11 cellular contexts compared by ENCODE assay signal in genomic region chr17:7029659-7030058, GRCh38. TPM values are rescaled to one million over a fixed set of nuclear protein-coding genes. Genes with fewer than 3 reads are reported as not detected.
DNase-seq lines count a peak whose midpoint lies in the region; ATAC-seq and TF ChIP-seq lines count a peak whose summit lies in the region.
"Had no signal": no experiment of that assay in that cellular context is flagged by ENCODE, and none has a peak within 500 bp of the region (broad histone marks: within the 10 kb centered on the region; RNA-seq: fewer than 3 reads in every experiment).

No MANE protein-coding gene starts in this region.

- no peaks in the 10 kb centered on the region for H3K36me3 ChIP-seq in naive thymus-derived CD4-positive, alpha-beta T cell (ENCODE audit: control insufficient read depth in 2 of 3, insufficient read depth in 3 of 3, low read length in 3 of 3)

- CTCF ChIA-PET in T-cell (lab: Charles Lee), result no interaction called here
- CTCF ChIA-PET in naive thymus-derived CD4-positive, alpha-beta T cell (lab: Charles Lee), result no interaction called here
- CTCF ChIA-PET in Calu3 (lab: Charles Lee), result no interaction called here

- H3K27me3 ChIP-seq in naive thymus-derived CD4-positive, alpha-beta T cell (ENCODE audit: control insufficient read depth in 2 of 2, insufficient read depth in 2 of 2, low read length in 2 of 2), result no peaks in the 10 kb centered on the region

- DNase-seq in DMS53 treated with DMSO at 0.1 percent for 48 hours (lab: John Stamatoyannopoulos, UW; ENCODE audit: unreplicated experiment) (peak; percentile 4), T-cell (peak in 7 of 34 experiments; percentile 28 to 47 (median 36)), caudate nucleus (lab: John Stamatoyannopoulos, UW) (no peak), NCI-H128 (lab: John Stamatoyannopoulos, UW; ENCODE audit: unreplicated experiment) (no peak), Calu3 (no peak), T1000 (lab: John Stamatoyannopoulos, UW) (no peak), NCI-H345 (lab: John Stamatoyannopoulos, UW) (no peak)
- peak in 7 of 9 donors; percentile 31 to 51 (median 44) for DNase-seq in naive thymus-derived CD4-positive, alpha-beta T cell
- DNase-seq: activated gamma-delta T cell, DMS153, MV-4-11 had no signal

- peak overlapping the region; percentile 11 for H3K27ac ChIP-seq in caudate nucleus (ENCODE audit: low read depth, low read length)
- H3K27ac ChIP-seq in naive thymus-derived CD4-positive, alpha-beta T cell (ENCODE audit: low read depth, low read length), result peak overlapping the region; percentile 59

- H3K4me1 Mint-ChIP-seq in T-cell (peaks cover 40 to 57% (median 56%) of the 10 kb centered on the region in 3 donors), Calu3 (ENCODE audit: low read depth, unreplicated experiment) (no peaks in the 10 kb centered on the region)
- H3K4me1 Mint-ChIP-seq in naive thymus-derived CD4-positive, alpha-beta T cell, result peaks cover 36 to 67% (median 50%) of the 10 kb centered on the region in 7 donors

- peak; percentile 67 to 89 (median 76) for ATAC-seq in T-cell (replicated peaks in 1 of 4)
- peak; percentile 37 for ATAC-seq in naive thymus-derived CD4-positive, alpha-beta T cell

- H3K9me3 ChIP-seq in naive thymus-derived CD4-positive, alpha-beta T cell (ENCODE audit: control insufficient read depth in 2 of 3, low read length in 3 of 3), result no peaks in the 10 kb centered on the region

- no TSS peak for BruUV-seq in Calu3 (replicated peaks; lab: Mats Ljungman, UMichigan)

- peak overlapping the region; percentile 75 to 86 for H3K27ac Mint-ChIP-seq in T-cell
- H3K27ac Mint-ChIP-seq in naive thymus-derived CD4-positive, alpha-beta T cell, result peak overlapping the region; percentile 84 to 94 (median 90)
- no peak overlapping the region for H3K27ac Mint-ChIP-seq in Calu3 (ENCODE audit: unreplicated experiment)

- H3K4me3 Mint-ChIP-seq in T-cell (peak overlapping the region; percentile 52 to 75 (median 57)), Calu3 (ENCODE audit: low read depth, unreplicated experiment) (no peak overlapping the region)
- H3K4me3 Mint-ChIP-seq in naive thymus-derived CD4-positive, alpha-beta T cell, result peak overlapping the region; percentile 67 to 84 (median 78)

- H3K36me3 Mint-ChIP-seq in T-cell (no peaks in the 10 kb centered on the region), Calu3 (ENCODE audit: insufficient read depth, unreplicated experiment) (no peaks in the 10 kb centered on the region)
- H3K36me3 Mint-ChIP-seq in naive thymus-derived CD4-positive, alpha-beta T cell, result peaks cover 0 to 13% (median 0%) of the 10 kb centered on the region in 5 donors

- H3K27me3 Mint-ChIP-seq in T-cell (no peaks in the 10 kb centered on the region), Calu3 (ENCODE audit: unreplicated experiment) (no peaks in the 10 kb centered on the region)
- no peaks in the 10 kb centered on the region for H3K27me3 Mint-ChIP-seq in naive thymus-derived CD4-positive, alpha-beta T cell

- intact Hi-C loops in naive thymus-derived CD4-positive, alpha-beta T cell (cut with micrococcal nuclease), result loop anchor here in 1 of 2 donors (10.0 kb wide), 1 partner anchor 545 kb away; the partner anchor contains the start of gene CD68
- intact Hi-C loops in Calu3 (cut with micrococcal nuclease; ENCODE audit: unreplicated experiment), result no loop called here

- no peak for TF ChIP-seq CTCF in Calu3 (IDR thresholded peaks at IDR 0.05; ENCODE audit: unreplicated experiment)

- peak overlapping the region; percentile 24 for H3K4me3 ChIP-seq in naive thymus-derived CD4-positive, alpha-beta T cell (ENCODE audit: low read length)

- POLR2A ChIA-PET in T-cell (lab: Charles Lee), result interaction anchor here in 1 of 2 donors (0.6 kb wide), 1 partner anchor 241 kb away, joined by 5 read pairs; no protein-coding TSS in a partner anchor
- POLR2A ChIA-PET in naive thymus-derived CD4-positive, alpha-beta T cell (lab: Charles Lee), result interaction anchor here (0.7 kb wide), 1 partner anchor 16 kb away, joined by 3 read pairs; no protein-coding TSS in a partner anchor

- H3K9me3 Mint-ChIP-seq in T-cell, result no peaks in the 10 kb centered on the region
- peaks cover 0 to 1% (median 0%) of the 10 kb centered on the region in 11 donors for H3K9me3 Mint-ChIP-seq in naive thymus-derived CD4-positive, alpha-beta T cell
- H3K9me3 Mint-ChIP-seq in Calu3 (ENCODE audit: low read depth, unreplicated experiment), result no peaks in the 10 kb centered on the region

- peaks cover 32 to 33% of the 10 kb centered on the region in 2 donors for H3K4me1 ChIP-seq in naive thymus-derived CD4-positive, alpha-beta T cell (ENCODE audit: control insufficient read depth in 2 of 2, insufficient read depth in 2 of 2, low read length in 2 of 2)

RNA-seq across cellular contexts. Expression of gene SLC16A13, which starts 6.2 kb away (rescaled TPM):
- total RNA-seq in T-cell, result 10 to 100 TPM in 3 of 5 donors, 1 to 10 TPM in 2; 3.8 to 17.6 (median 15.4) TPM
- 10 to 100 TPM in 3 of 5 experiments, 1 to 10 TPM in 2; 3.4 to 20.9 (median 15.0) TPM for total RNA-seq in naive thymus-derived CD4-positive, alpha-beta T cell
- polyA plus RNA-seq in naive thymus-derived CD4-positive, alpha-beta T cell, result 1 to 10 TPM; 1.8 to 3.5 TPM
- 10.4 and 11.6 TPM in 2 replicates for total RNA-seq in Calu3 (2022)

RNA-seq across cellular contexts. Expression of gene BCL6B, which starts 6.8 kb away (rescaled TPM):
- total RNA-seq in T-cell, result under 1 TPM in 1 of 5 donors, not detected in 4; 0.53 TPM
- under 1 TPM in 1 of 5 experiments, not detected in 4; 0.70 TPM for total RNA-seq in naive thymus-derived CD4-positive, alpha-beta T cell
- not detected for polyA plus RNA-seq in naive thymus-derived CD4-positive, alpha-beta T cell
- total RNA-seq in Calu3 (2022), result not detected in 2 replicates

RNA-seq across cellular contexts. Expression of gene SLC16A11, which starts 14.2 kb away (rescaled TPM):
- total RNA-seq in T-cell, result 1 to 10 TPM; 1.4 to 2.2 (median 1.8) TPM
- total RNA-seq in naive thymus-derived CD4-positive, alpha-beta T cell, result 1 to 10 TPM in 3 of 5 experiments, under 1 TPM in 2; 0.24 to 1.7 (median 1.4) TPM
- polyA plus RNA-seq in naive thymus-derived CD4-positive, alpha-beta T cell, result 1 to 10 TPM; 1.1 TPM
- not detected in 2 replicates for total RNA-seq in Calu3 (2022)

RNA-seq across cellular contexts. Expression of gene RNASEK, which starts 17.2 kb away (rescaled TPM):
- total RNA-seq in T-cell, result 100 to 1,000 TPM in 4 of 5 donors, 10 to 100 TPM in 1; 98.3 to 160 (median 133) TPM
- 100 to 1,000 TPM; 107 to 184 (median 140) TPM for total RNA-seq in naive thymus-derived CD4-positive, alpha-beta T cell
- polyA plus RNA-seq in naive thymus-derived CD4-positive, alpha-beta T cell, result 100 to 1,000 TPM; 539 to 628 TPM
- 120 and 124 TPM in 2 replicates for total RNA-seq in Calu3 (2022)

RNA-seq across cellular contexts. Expression of gene ALOX12, which starts 33.8 kb away (rescaled TPM):
- total RNA-seq in T-cell (under 1 TPM in 3 of 5 donors, not detected in 2; 0.12 to 0.78 (median 0.13) TPM), Calu3 (2022) (not detected in 2 replicates)
- total RNA-seq in naive thymus-derived CD4-positive, alpha-beta T cell, result 1 to 10 TPM in 1 of 5 experiments, not detected in 4; 1.0 TPM
- under 1 TPM; 0.08 to 0.48 TPM for polyA plus RNA-seq in naive thymus-derived CD4-positive, alpha-beta T cell

Comparison
In these comparisons a context has a peak if more than half of its experiments do, and no peak if none do; other contexts are left out.
1. DNase-seq: peak in DMS53 treated with DMSO at 0.1 percent for 48 hours (single experiment) and naive thymus-derived CD4-positive, alpha-beta T cell (7 of 9); none in caudate nucleus (0 of 61), NCI-H128 (single experiment), Calu3 (single experiment), T1000 (single experiment) and NCI-H345 (single experiment).